ENCODE assay signal across 13 cellular contexts in the genomic region with DNA sequence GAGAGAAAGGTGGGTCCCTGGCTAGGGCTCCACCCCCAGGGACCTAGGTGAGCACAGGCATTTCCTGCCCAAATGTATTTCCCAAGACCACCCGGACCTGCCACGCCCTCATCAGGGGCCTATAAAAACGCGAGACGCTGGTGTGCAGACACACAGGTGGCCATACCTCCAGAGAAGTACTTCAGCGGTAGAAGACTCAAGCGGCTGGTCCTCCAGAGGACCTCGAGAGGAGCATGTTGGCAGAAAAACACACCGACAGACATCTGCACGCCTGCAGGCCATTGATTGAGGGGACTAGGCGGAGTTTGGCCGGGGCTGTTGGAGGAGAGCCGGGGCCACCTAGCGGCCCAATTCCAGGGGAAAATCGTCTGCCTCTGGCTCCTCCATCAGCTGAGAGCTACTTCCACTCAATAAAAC.
DNase-seq lines count a peak whose midpoint lies in the region; ATAC-seq lines count a peak whose summit lies in the region.
"Had no signal": no experiment of that assay in that cellular context is flagged by ENCODE, and none has a peak within 500 bp of the region (broad histone marks: within the 10 kb centered on the region; RNA-seq: fewer than 3 reads in every experiment).

No MANE protein-coding gene starts in this region.

- H3K27me3 Mint-ChIP-seq in activated CD4-positive, alpha-beta T cell treated with anti-CD3 and anti-CD28 coated beads for 36 hours: no peaks in the 10 kb centered on the region
- H3K27me3 Mint-ChIP-seq: naive thymus-derived CD4-positive, alpha-beta T cell had no signal

- no peaks in the 10 kb centered on the region for H3K4me1 Mint-ChIP-seq in activated CD4-positive, alpha-beta T cell treated with anti-CD3 and anti-CD28 coated beads for 36 hours
- H3K4me1 Mint-ChIP-seq: naive thymus-derived CD4-positive, alpha-beta T cell had no signal

- no peaks in the 10 kb centered on the region for H3K36me3 Mint-ChIP-seq in activated CD4-positive, alpha-beta T cell treated with anti-CD3 and anti-CD28 coated beads for 36 hours (ENCODE audit: low read depth)
- H3K36me3 Mint-ChIP-seq: naive thymus-derived CD4-positive, alpha-beta T cell had no signal

- CTCF ChIA-PET in activated CD4-positive, alpha-beta T cell treated with anti-CD3 and anti-CD28 coated beads for 36 hours (lab: Charles Lee): no interaction called here

- no peaks in the 10 kb centered on the region for H3K9me3 Mint-ChIP-seq in activated CD4-positive, alpha-beta T cell treated with anti-CD3 and anti-CD28 coated beads for 36 hours (ENCODE audit: low read depth)

- POLR2A ChIA-PET in activated CD4-positive, alpha-beta T cell treated with anti-CD3 and anti-CD28 coated beads for 36 hours (lab: Charles Lee): no interaction called here

- intact Hi-C loops in activated CD4-positive, alpha-beta T cell treated with anti-CD3 and anti-CD28 coated beads for 36 hours (cut with DNase I, micrococcal nuclease): no loop called here

- no peak overlapping the region for H3K4me3 Mint-ChIP-seq in activated CD4-positive, alpha-beta T cell treated with anti-CD3 and anti-CD28 coated beads for 36 hours
- H3K4me3 Mint-ChIP-seq: naive thymus-derived CD4-positive, alpha-beta T cell had no signal

- DNase-seq in ELF-1 (ENCODE audit: low read depth, low spot score): peak; percentile 71
- peak; percentile 8 for DNase-seq in HuH-7.5 (ENCODE audit: low spot score)
- peak; percentile 9 for DNase-seq in SK-N-DZ (ENCODE audit: low spot score)
- DNase-seq in mesenteric fat pad (ENCODE audit: low spot score): peak; percentile 84
- DNase-seq in CD1c-positive myeloid dendritic cell (ENCODE audit: extremely low spot score): no peak
- DNase-seq in mucosa of gallbladder (ENCODE audit: low spot score): no peak
- DNase-seq in COLO668 (lab: John Stamatoyannopoulos, UW; ENCODE audit: unreplicated experiment): no peak
- no peak for DNase-seq in activated CD4-positive, alpha-beta T cell treated with anti-CD3 and anti-CD28 coated beads for 36 hours
- DNase-seq: activated CD4-positive, CD25-positive, alpha-beta regulatory T cell; activated T-cell treated with anti-CD3 and anti-CD28 coated beads, Interleukin-2, amount 50 U/mL, for 1 hour; gastrocnemius medialis; naive thymus-derived CD4-positive, alpha-beta T cell; NCI-H226 had no signal

- no peak for ATAC-seq in activated CD4-positive, alpha-beta T cell treated with anti-CD3 and anti-CD28 coated beads for 36 hours
- ATAC-seq: gastrocnemius medialis; naive thymus-derived CD4-positive, alpha-beta T cell had no signal

- H3K27ac Mint-ChIP-seq in activated CD4-positive, alpha-beta T cell treated with anti-CD3 and anti-CD28 coated beads for 36 hours: no peak overlapping the region
- H3K27ac Mint-ChIP-seq: naive thymus-derived CD4-positive, alpha-beta T cell had no signal

Comparison
In these comparisons a context has a peak if more than half of its experiments do, and no peak if none do; other contexts are left out.
1. DNase-seq: peak in ELF-1 (single experiment), HuH-7.5 (single experiment), SK-N-DZ (single experiment) and mesenteric fat pad (single experiment); none in CD1c-positive myeloid dendritic cell (single experiment), mucosa of gallbladder (single experiment), COLO668 (single experiment) and activated CD4-positive, alpha-beta T cell treated with anti-CD3 and anti-CD28 coated beads for 36 hours (single experiment).